ENCODE assay signal across 1 cellular context in the genomic region with DNA sequence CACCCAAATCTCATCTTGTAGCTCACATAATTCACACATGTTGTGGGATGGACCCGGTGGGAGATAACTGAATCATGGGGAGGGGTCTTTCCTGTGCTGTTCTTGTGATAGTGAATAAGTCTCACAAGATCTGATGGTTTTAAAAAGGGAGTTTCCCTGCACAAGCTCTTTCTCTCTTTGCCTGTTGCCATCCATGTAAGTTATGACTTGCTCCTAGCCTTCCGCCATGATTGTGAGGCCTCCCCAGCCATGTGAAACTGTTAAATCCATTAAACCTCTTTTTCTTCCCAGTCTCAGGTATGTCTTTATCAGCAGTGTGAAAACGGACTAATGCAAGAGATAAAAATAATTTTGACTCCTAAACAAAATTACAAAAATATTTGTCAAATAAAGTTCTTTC. TPM values are rescaled to one million over a fixed set of nuclear protein-coding genes. Genes with fewer than 3 reads are reported as not detected.
"Had no signal": no experiment of that assay in that cellular context is flagged by ENCODE, and none has a peak within 500 bp of the region (broad histone marks: within the 10 kb centered on the region; RNA-seq: fewer than 3 reads in every experiment).

No MANE protein-coding gene starts in this region.

RNA-seq across cellular contexts. Expression of a gene that starts 58.5 kb away (rescaled TPM):
- total RNA-seq: G401 had no signal
